9 cellular contexts compared by ENCODE assay signal in genomic region chr12:100348657-100349454, GRCh38. TPM values are rescaled to one million over a fixed set of nuclear protein-coding genes. Genes with fewer than 3 reads are reported as not detected.
DNase-seq lines count a peak whose midpoint lies in the region; ATAC-seq lines count a peak whose summit lies in the region.
"Had no signal": no experiment of that assay in that cellular context is flagged by ENCODE, and none has a peak within 500 bp of the region (broad histone marks: within the 10 kb centered on the region; RNA-seq: fewer than 3 reads in every experiment).

No MANE protein-coding gene starts in this region.

- H3K36me3 Mint-ChIP-seq in natural killer cell treated with Interleukin-12 subunit alpha and Interleukin-12 subunit beta and Interleukin-15 and Interleukin-18, amount 100 ng/mL, for 72 hours, result no peaks in the 10 kb centered on the region

- no peak overlapping the region for H3K27ac Mint-ChIP-seq in natural killer cell treated with Interleukin-12 subunit alpha and Interleukin-12 subunit beta and Interleukin-15 and Interleukin-18, amount 100 ng/mL, for 72 hours

- no peak overlapping the region for H4K8ac ChIP-seq in mesenchymal stem cell (ENCODE audit: low read length)

- no peak overlapping the region for H3K4ac ChIP-seq in mesenchymal stem cell (ENCODE audit: low read depth in 1 of 2, low read length in 2 of 2)

- H3K9ac ChIP-seq in mesenchymal stem cell (ENCODE audit: low read length), result no peak overlapping the region

- no peak overlapping the region for H3K4me2 ChIP-seq in mesenchymal stem cell (ENCODE audit: low read length, poor library complexity, severe bottlenecking)

- H3K18ac ChIP-seq in mesenchymal stem cell (ENCODE audit: low read depth in 1 of 2, low read length in 2 of 2), result no peak overlapping the region

- H3K4me1 Mint-ChIP-seq in natural killer cell treated with Interleukin-12 subunit alpha and Interleukin-12 subunit beta and Interleukin-15 and Interleukin-18, amount 100 ng/mL, for 72 hours (ENCODE audit: low read depth in 2 of 2), result no peaks in the 10 kb centered on the region

- no peak overlapping the region for H2AFZ ChIP-seq in mesenchymal stem cell (ENCODE audit: low read depth, low read length)

- H3K79me1 ChIP-seq in mesenchymal stem cell (replicated peaks; ENCODE audit: low read length, poor library complexity, severe bottlenecking), result no peaks in the 10 kb centered on the region

- H3K9me3 ChIP-seq in mesenchymal stem cell (ENCODE audit: control insufficient read depth, low read length), result no peaks in the 10 kb centered on the region

- ATAC-seq in natural killer cell treated with Interleukin-12 subunit alpha and Interleukin-12 subunit beta and Interleukin-15 and Interleukin-18, amount 100 ng/mL, for 72 hours, result no peak

- no peak overlapping the region for H3K27ac ChIP-seq in mesenchymal stem cell (ENCODE audit: low read length, poor library complexity, severe bottlenecking)

- no peak overlapping the region for H2BK5ac ChIP-seq in mesenchymal stem cell (ENCODE audit: low read depth, low read length, poor library complexity, severe bottlenecking)

- WGBS in mesenchymal stem cell, result 78% methylated on average over 5 of the region's 7 CpGs

- DNase-seq in EH (ENCODE audit: low read depth) (peak; percentile 40), NCI-H1105 treated with DMSO at 0.1 percent for 48 hours (lab: John Stamatoyannopoulos, UW) (peak; percentile 62), astrocyte of the hippocampus (ENCODE audit: low read depth, low spot score) (peak; percentile 52), mesenchymal stem cell (peak; percentile 41), anterior cingulate cortex (lab: John Stamatoyannopoulos, UW) (no peak), COLO668 (lab: John Stamatoyannopoulos, UW; ENCODE audit: unreplicated experiment) (no peak)
- DNase-seq in stimulated activated CD4-positive, alpha-beta T cell treated with anti-CD3 and anti-CD28 coated beads, Interleukin-1b, Interleukin-23, amount 100 ng/mL, for 48 hours, result no peak
- no peak for DNase-seq in natural killer cell treated with Interleukin-12 subunit alpha and Interleukin-12 subunit beta and Interleukin-15 and Interleukin-18, amount 100 ng/mL, for 72 hours (ENCODE audit: low spot score)
- DNase-seq: left cardiac atrium had no signal

- no peak overlapping the region for H3K23ac ChIP-seq in mesenchymal stem cell (ENCODE audit: low read length in 2 of 2)

- no peak overlapping the region for H2BK15ac ChIP-seq in mesenchymal stem cell (ENCODE audit: low read depth, poor library complexity, severe bottlenecking)

- no peak overlapping the region for H3K4me3 ChIP-seq in mesenchymal stem cell (ENCODE audit: insufficient read depth in 1 of 2, low read depth in 1 of 2, low read length in 2 of 2)

- no peaks in the 10 kb centered on the region for H3K4me1 ChIP-seq in mesenchymal stem cell (ENCODE audit: control insufficient read depth, insufficient read depth, low read depth, low read length)

- H3K27me3 ChIP-seq in mesenchymal stem cell (ENCODE audit: control insufficient read depth in 1 of 2, insufficient read depth in 1 of 2, low read length in 2 of 2), result peaks cover 5 to 7% of the 10 kb centered on the region in 2 experiments

- H4K91ac ChIP-seq in mesenchymal stem cell (ENCODE audit: low read length), result no peak overlapping the region

- no peaks in the 10 kb centered on the region for H3K36me3 ChIP-seq in mesenchymal stem cell (ENCODE audit: control insufficient read depth in 1 of 2, insufficient read depth in 2 of 2, low read depth in 1 of 2, low read length in 2 of 2)

- no peak overlapping the region for H2BK120ac ChIP-seq in mesenchymal stem cell (ENCODE audit: low read depth, low read length)

- H2BK12ac ChIP-seq in mesenchymal stem cell (ENCODE audit: low read length in 2 of 2), result no peak overlapping the region

- H3K9me3 Mint-ChIP-seq in natural killer cell treated with Interleukin-12 subunit alpha and Interleukin-12 subunit beta and Interleukin-15 and Interleukin-18, amount 100 ng/mL, for 72 hours, result no peaks in the 10 kb centered on the region

- no peak overlapping the region for H2AK5ac ChIP-seq in mesenchymal stem cell (ENCODE audit: low read length, severe bottlenecking)

- H3K27me3 Mint-ChIP-seq in natural killer cell treated with Interleukin-12 subunit alpha and Interleukin-12 subunit beta and Interleukin-15 and Interleukin-18, amount 100 ng/mL, for 72 hours, result peaks cover 7 to 9% of the 10 kb centered on the region in 2 donors

- H3K4me3 Mint-ChIP-seq in natural killer cell treated with Interleukin-12 subunit alpha and Interleukin-12 subunit beta and Interleukin-15 and Interleukin-18, amount 100 ng/mL, for 72 hours, result no peak overlapping the region

- no peak overlapping the region for H3K14ac ChIP-seq in mesenchymal stem cell (ENCODE audit: low read length in 2 of 2)

RNA-seq across cellular contexts. Expression of gene SLC17A8, which starts 8.0 kb away (rescaled TPM):
- polyA plus RNA-seq in mesenchymal stem cell (2013, experiment 1 of 2), result not detected
- polyA plus RNA-seq in mesenchymal stem cell (2013, experiment 2 of 2), result not detected
- not detected for total RNA-seq in natural killer cell treated with Interleukin-12 subunit alpha and Interleukin-12 subunit beta and Interleukin-15 and Interleukin-18, amount 100 ng/mL, for 72 hours
- total RNA-seq: left cardiac atrium had no signal

Comparison
In these comparisons a context has a peak if more than half of its experiments do, and no peak if none do; other contexts are left out.
1. DNase-seq: peak in EH (single experiment), NCI-H1105 treated with DMSO at 0.1 percent for 48 hours (single experiment), astrocyte of the hippocampus (single experiment) and mesenchymal stem cell (single experiment); none in stimulated activated CD4-positive, alpha-beta T cell treated with anti-CD3 and anti-CD28 coated beads, Interleukin-1b, Interleukin-23, amount 100 ng/mL, for 48 hours (single experiment), anterior cingulate cortex (0 of 58), COLO668 (single experiment) and natural killer cell treated with Interleukin-12 subunit alpha and Interleukin-12 subunit beta and Interleukin-15 and Interleukin-18, amount 100 ng/mL, for 72 hours (single experiment).